ENCODE assay signal across 19 cellular contexts in genomic region chr16:71903608-71904007, GRCh38. TPM values are rescaled to one million over a fixed set of nuclear protein-coding genes. Genes with fewer than 3 reads are reported as not detected.
DNase-seq lines count a peak whose midpoint lies in the region; ATAC-seq, FAIRE-seq and TF ChIP-seq lines count a peak whose summit lies in the region.
"Had no signal": no experiment of that assay in that cellular context is flagged by ENCODE, and none has a peak within 500 bp of the region (broad histone marks: within the 10 kb centered on the region; RNA-seq: fewer than 3 reads in every experiment).

No MANE protein-coding gene starts in this region.

- no peak for TF ChIP-seq CTCF in activated CD8-positive, alpha-beta T cell treated with anti-CD3 and anti-CD28 coated beads for 36 hours (IDR thresholded peaks at IDR 0.05)
- TF ChIP-seq CTCF in osteoblast (IDR thresholded peaks at IDR 0.05; ENCODE audit: extremely low read depth, low read depth, low read length) (no peak), GM10248 (IDR thresholded peaks at IDR 0.05; ENCODE audit: control extremely low read depth, extremely low read depth, low read depth, missing control alignments) (no peak)

- no peak overlapping the region for H3K4me3 Mint-ChIP-seq in activated CD8-positive, alpha-beta T cell treated with anti-CD3 and anti-CD28 coated beads for 36 hours
- H3K4me3 Mint-ChIP-seq in activated CD8-positive, alpha-beta T cell treated with anti-CD3 and anti-CD28 coated beads, Interleukin-2, amount 10 ng/mL, durations not matched to agents 7 days and 5 days, result no peak overlapping the region
- H3K4me3 Mint-ChIP-seq in IgD-negative memory B cell, result peak overlapping the region in 2 of 4 donors; percentile 3 to 77
- H3K4me3 Mint-ChIP-seq: activated CD4-positive, alpha-beta memory T cell treated with anti-CD3 and anti-CD28 coated beads, Interleukin-2, amount 10 ng/mL, durations not matched to agents 7 days and 5 days; dendritic cell treated with granulocyte-macrophage colony-stimulating factor and Interleukin-4, amounts not matched to agents 40 ng/mL and 50 ng/mL, for 4 days; T-helper 1 cell treated with Interleukin-12 subunit alpha and Interleukin-12 subunit beta and Interleukin-4 antibody, amounts not matched to agents 30 μg/mL and 1 μg/mL, for 36 hours had no signal

- H3K27ac Mint-ChIP-seq in activated CD8-positive, alpha-beta T cell treated with anti-CD3 and anti-CD28 coated beads for 36 hours, result peak overlapping the region; percentile 60
- H3K27ac Mint-ChIP-seq in activated CD8-positive, alpha-beta T cell treated with anti-CD3 and anti-CD28 coated beads, Interleukin-2, amount 10 ng/mL, durations not matched to agents 7 days and 5 days, result no peak overlapping the region
- peak overlapping the region; percentile 44 to 74 (median 63) for H3K27ac Mint-ChIP-seq in IgD-negative memory B cell
- H3K27ac Mint-ChIP-seq: activated CD4-positive, alpha-beta memory T cell treated with anti-CD3 and anti-CD28 coated beads, Interleukin-2, amount 10 ng/mL, durations not matched to agents 7 days and 5 days; T-helper 1 cell treated with Interleukin-12 subunit alpha and Interleukin-12 subunit beta and Interleukin-4 antibody, amounts not matched to agents 30 μg/mL and 1 μg/mL, for 36 hours had no signal

- H3K27me3 Mint-ChIP-seq in activated CD8-positive, alpha-beta T cell treated with anti-CD3 and anti-CD28 coated beads for 36 hours, result no peaks in the 10 kb centered on the region
- H3K27me3 Mint-ChIP-seq in activated CD8-positive, alpha-beta T cell treated with anti-CD3 and anti-CD28 coated beads, Interleukin-2, amount 10 ng/mL, durations not matched to agents 7 days and 5 days (ENCODE audit: low read depth), result no peaks in the 10 kb centered on the region
- no peaks in the 10 kb centered on the region for H3K27me3 Mint-ChIP-seq in IgD-negative memory B cell
- H3K27me3 Mint-ChIP-seq: activated CD4-positive, alpha-beta memory T cell treated with anti-CD3 and anti-CD28 coated beads, Interleukin-2, amount 10 ng/mL, durations not matched to agents 7 days and 5 days; dendritic cell treated with granulocyte-macrophage colony-stimulating factor and Interleukin-4, amounts not matched to agents 40 ng/mL and 50 ng/mL, for 4 days had no signal

- CTCF ChIA-PET in activated CD8-positive, alpha-beta T cell treated with anti-CD3 and anti-CD28 coated beads for 36 hours (lab: Charles Lee), result interaction anchor here (0.9 to 8.1 kb wide), 3 partner anchors 20 to 97 kb away, joined by 3 to 52 read pairs (median 5); partner anchors contain the start of gene ZNF821
- CTCF ChIA-PET in activated CD8-positive, alpha-beta T cell treated with anti-CD3 and anti-CD28 coated beads, Interleukin-2, amount 10 ng/mL, durations not matched to agents 7 days and 5 days (lab: Charles Lee), result interaction anchor here (1.4 to 2.1 kb wide), 3 partner anchors 21 to 61 kb away, joined by 3 to 6 read pairs (median 5); no protein-coding TSS in a partner anchor
- CTCF ChIA-PET in GM10248 (lab: Yijun Ruan, JAX), result interaction anchor here (1.0 to 7.7 kb wide), 6 partner anchors 10 to 58 kb away, joined by 3 to 58 read pairs (median 6); partner anchors contain the start of gene ZNF821

- peaks cover 32% of the 10 kb centered on the region for H3K36me3 Mint-ChIP-seq in activated CD8-positive, alpha-beta T cell treated with anti-CD3 and anti-CD28 coated beads for 36 hours (ENCODE audit: low read depth)
- H3K36me3 Mint-ChIP-seq in activated CD8-positive, alpha-beta T cell treated with anti-CD3 and anti-CD28 coated beads, Interleukin-2, amount 10 ng/mL, durations not matched to agents 7 days and 5 days (ENCODE audit: low read depth), result peaks cover 25% of the 10 kb centered on the region
- peaks cover 10% of the 10 kb centered on the region for H3K36me3 Mint-ChIP-seq in IgD-negative memory B cell

- no peak for FAIRE-seq in frontal cortex (lab: Jason Lieb, UNC)

- no peaks in the 10 kb centered on the region for H3K27me3 ChIP-seq in osteoblast (ENCODE audit: insufficient read depth, low read length)
- H3K27me3 ChIP-seq: BE2C, breast epithelium, left lung had no signal

- intact Hi-C loops in activated CD8-positive, alpha-beta T cell treated with anti-CD3 and anti-CD28 coated beads for 36 hours (cut with micrococcal nuclease), result no loop called here
- intact Hi-C loops in Right ventricle myocardium superior (cut with DNase I), result no loop called here

- H3K36me3 ChIP-seq in osteoblast (ENCODE audit: insufficient read depth, low read length), result peaks cover 7% of the 10 kb centered on the region
- H3K36me3 ChIP-seq: breast epithelium, left lung had no signal

- no peak overlapping the region for H3K27ac ChIP-seq in osteoblast (ENCODE audit: low read depth, low read length)
- H3K27ac ChIP-seq: breast epithelium, left lung, WERI-Rb-1 had no signal

- no peak for ATAC-seq in activated CD8-positive, alpha-beta T cell treated with anti-CD3 and anti-CD28 coated beads for 36 hours
- ATAC-seq in activated CD8-positive, alpha-beta T cell treated with anti-CD3 and anti-CD28 coated beads, Interleukin-2, amount 10 ng/mL, durations not matched to agents 7 days and 5 days, result no peak
- ATAC-seq in Right ventricle myocardium superior (ENCODE audit: poor library complexity), result peak; percentile 55
- ATAC-seq: left lung had no signal

- H3K9me3 Mint-ChIP-seq in activated CD8-positive, alpha-beta T cell treated with anti-CD3 and anti-CD28 coated beads for 36 hours, result no peaks in the 10 kb centered on the region
- H3K9me3 Mint-ChIP-seq in activated CD8-positive, alpha-beta T cell treated with anti-CD3 and anti-CD28 coated beads, Interleukin-2, amount 10 ng/mL, durations not matched to agents 7 days and 5 days (ENCODE audit: insufficient read depth), result no peaks in the 10 kb centered on the region
- H3K9me3 Mint-ChIP-seq in IgD-negative memory B cell, result no peaks in the 10 kb centered on the region
- H3K9me3 Mint-ChIP-seq: activated CD4-positive, alpha-beta memory T cell treated with anti-CD3 and anti-CD28 coated beads, Interleukin-2, amount 10 ng/mL, durations not matched to agents 7 days and 5 days; dendritic cell treated with granulocyte-macrophage colony-stimulating factor and Interleukin-4, amounts not matched to agents 40 ng/mL and 50 ng/mL, for 4 days; T-helper 1 cell treated with Interleukin-12 subunit alpha and Interleukin-12 subunit beta and Interleukin-4 antibody, amounts not matched to agents 30 μg/mL and 1 μg/mL, for 36 hours had no signal

- POLR2A ChIA-PET in activated CD8-positive, alpha-beta T cell treated with anti-CD3 and anti-CD28 coated beads for 36 hours (lab: Charles Lee), result interaction anchor here (0.6 to 1.2 kb wide), 5 partner anchors 8 to 329 kb away, joined by 3 to 4 read pairs (median 3); partner anchors contain the start of gene IST1
- POLR2A ChIA-PET in activated CD8-positive, alpha-beta T cell treated with anti-CD3 and anti-CD28 coated beads, Interleukin-2, amount 10 ng/mL, durations not matched to agents 7 days and 5 days (lab: Charles Lee), result interaction anchor here (0.7 to 1.4 kb wide), 3 partner anchors 17 to 95 kb away, joined by 3 read pairs; partner anchors contain the start of gene AP1G1
- POLR2A ChIA-PET in GM10248 (lab: Yijun Ruan, JAX), result no interaction called here

- peaks cover 6% of the 10 kb centered on the region for H3K4me1 ChIP-seq in osteoblast (ENCODE audit: insufficient read depth, low read length)
- H3K4me1 ChIP-seq: BE2C, breast epithelium had no signal

- H3K4me1 Mint-ChIP-seq in activated CD8-positive, alpha-beta T cell treated with anti-CD3 and anti-CD28 coated beads for 36 hours (ENCODE audit: low read depth), result peaks cover 62% of the 10 kb centered on the region
- peaks cover 54% of the 10 kb centered on the region for H3K4me1 Mint-ChIP-seq in activated CD8-positive, alpha-beta T cell treated with anti-CD3 and anti-CD28 coated beads, Interleukin-2, amount 10 ng/mL, durations not matched to agents 7 days and 5 days (ENCODE audit: low read depth)
- H3K4me1 Mint-ChIP-seq in IgD-negative memory B cell, result peaks cover 38 to 47% (median 43%) of the 10 kb centered on the region in 3 donors

- H3K9me3 ChIP-seq in osteoblast (ENCODE audit: low read depth, low read length), result no peaks in the 10 kb centered on the region
- H3K9me3 ChIP-seq: BE2C, breast epithelium, left lung had no signal

- H3K4me3 ChIP-seq in osteoblast (ENCODE audit: insufficient read depth, low read length), result no peak overlapping the region
- H3K4me3 ChIP-seq: breast epithelium, left lung had no signal

- DNase-seq in activated CD8-positive, alpha-beta T cell treated with anti-CD3 and anti-CD28 coated beads for 36 hours, result no peak
- DNase-seq in activated CD8-positive, alpha-beta T cell treated with anti-CD3 and anti-CD28 coated beads, Interleukin-2, amount 10 ng/mL, durations not matched to agents 7 days and 5 days, result no peak
- DNase-seq in Right ventricle myocardium superior (no peak), osteoblast (ENCODE audit: insufficient read length, low spot score, missing footprints) (peak; percentile 8), frontal cortex (ENCODE audit: low spot score in 2 of 2) (no peak), NCI-H1417 (lab: John Stamatoyannopoulos, UW) (no peak), GM10248 (ENCODE audit: extremely low spot score) (no peak)
- DNase-seq: activated CD4-positive, alpha-beta memory T cell treated with anti-CD3 and anti-CD28 coated beads, Interleukin-2, amount 10 ng/mL, durations not matched to agents 7 days and 5 days; BE2C; NCI-H146; NCI-H748 treated with DMSO at 0.1 percent for 48 hours; SHP77; substantia nigra; WERI-Rb-1 had no signal

- peaks cover 76% of the 10 kb centered on the region for H4K20me1 ChIP-seq in osteoblast (ENCODE audit: insufficient read depth, low read length)

- no peak overlapping the region for H2AFZ ChIP-seq in osteoblast (ENCODE audit: low read length)

- H3K79me2 ChIP-seq in osteoblast (ENCODE audit: insufficient read depth, low read length), result peaks cover 100% of the 10 kb centered on the region

- H3K4me2 ChIP-seq in osteoblast (ENCODE audit: insufficient read depth, low read length), result no peak overlapping the region

RNA-seq across cellular contexts. Expression of gene IST1, which starts 8.3 kb away (rescaled TPM):
- total RNA-seq in activated CD8-positive, alpha-beta T cell treated with anti-CD3 and anti-CD28 coated beads for 36 hours, result 100 to 1,000 TPM; 157 to 175 TPM
- total RNA-seq in activated CD8-positive, alpha-beta T cell treated with anti-CD3 and anti-CD28 coated beads, Interleukin-2, amount 10 ng/mL, durations not matched to agents 7 days and 5 days, result 100 to 1,000 TPM; 155 to 174 TPM
- 161 TPM for polyA plus RNA-seq in IgD-negative memory B cell
- 113 TPM for total RNA-seq in Right ventricle myocardium superior
- total RNA-seq in osteoblast, result 213 and 229 TPM in 2 replicates
- 117 TPM for total RNA-seq in frontal cortex

RNA-seq across cellular contexts. Expression of gene ZNF821, which starts 19.6 kb away (rescaled TPM):
- total RNA-seq in activated CD8-positive, alpha-beta T cell treated with anti-CD3 and anti-CD28 coated beads for 36 hours, result 1 to 10 TPM; 5.6 to 6.2 TPM
- 1 to 10 TPM; 3.7 to 4.1 TPM for total RNA-seq in activated CD8-positive, alpha-beta T cell treated with anti-CD3 and anti-CD28 coated beads, Interleukin-2, amount 10 ng/mL, durations not matched to agents 7 days and 5 days
- polyA plus RNA-seq in IgD-negative memory B cell, result 34.3 TPM
- 1.7 TPM for total RNA-seq in Right ventricle myocardium superior
- total RNA-seq in osteoblast, result 7.1 and 12.3 TPM in 2 replicates
- 36.7 TPM for total RNA-seq in frontal cortex

RNA-seq across cellular contexts. Expression of gene ATXN1L, which starts 57.8 kb away (rescaled TPM):
- 10 to 100 TPM; 13.6 to 14.9 TPM for total RNA-seq in activated CD8-positive, alpha-beta T cell treated with anti-CD3 and anti-CD28 coated beads for 36 hours
- total RNA-seq in activated CD8-positive, alpha-beta T cell treated with anti-CD3 and anti-CD28 coated beads, Interleukin-2, amount 10 ng/mL, durations not matched to agents 7 days and 5 days, result 10 to 100 TPM; 20.3 to 22.6 TPM
- 5.4 TPM for polyA plus RNA-seq in IgD-negative memory B cell
- total RNA-seq in Right ventricle myocardium superior (13.4 TPM), osteoblast (13.6 and 15.9 TPM in 2 replicates), frontal cortex (7.7 TPM)
